In genomic region chr2:161426788-161427412, GRCh38 we compare ENCODE assay signal across 10 cellular contexts. TPM values are rescaled to one million over a fixed set of nuclear protein-coding genes. Genes with fewer than 3 reads are reported as not detected.
DNase-seq lines count a peak whose midpoint lies in the region; ATAC-seq and TF ChIP-seq lines count a peak whose summit lies in the region.
"Had no signal": no experiment of that assay in that cellular context is flagged by ENCODE, and none has a peak within 500 bp of the region (broad histone marks: within the 10 kb centered on the region; RNA-seq: fewer than 3 reads in every experiment).

No MANE protein-coding gene starts in this region.

- no peak for ATAC-seq in HG02678 (IDR thresholded peaks at IDR 0.05; ENCODE audit: unreplicated experiment)
- no peak for ATAC-seq in GM18870 (IDR thresholded peaks at IDR 0.05; ENCODE audit: unreplicated experiment)

- H3K9me3 ChIP-seq in esophagus squamous epithelium: peaks cover 0 to 4% (median 0%) of the 10 kb centered on the region in 3 donors
- H3K9me3 ChIP-seq: adrenal gland had no signal

- TF ChIP-seq POLR2A in esophagus squamous epithelium (IDR thresholded peaks at IDR 0.05): no peak

- TF ChIP-seq CTCF in GM06990 (IDR thresholded peaks at IDR 0.05; ENCODE audit: insufficient read depth, low read length, poor library complexity, severe bottlenecking) (peak; percentile 10), WI38 (IDR thresholded peaks at IDR 0.05; ENCODE audit: low read depth, low read length) (peak; percentile 68), esophagus squamous epithelium (IDR thresholded peaks at IDR 0.05) (peak in 2 of 6 experiments; percentile 20 to 29)

- intact Hi-C loops in esophagus squamous epithelium (cut with DNase I) (no loop called here), head of caudate nucleus (cut with DNase I) (no loop called here)

- peaks cover 3 to 36% (median 15%) of the 10 kb centered on the region in 3 donors for H3K4me1 ChIP-seq in esophagus squamous epithelium

- H3K4me3 ChIP-seq in GM06990 (replicated peaks; ENCODE audit: low read depth, low read length): no peak overlapping the region
- no peak overlapping the region for H3K4me3 ChIP-seq in WI38 (ENCODE audit: low read depth, low read length)
- peak overlapping the region; percentile 0 to 57 (median 26) for H3K4me3 ChIP-seq in esophagus squamous epithelium

- H3K36me3 ChIP-seq in GM06990 (ENCODE audit: control insufficient read depth, insufficient read depth, low read length) (no peaks in the 10 kb centered on the region), esophagus squamous epithelium (no peaks in the 10 kb centered on the region)
- H3K36me3 ChIP-seq: adrenal gland had no signal

- no peak for DNase-seq in GM06990 (ENCODE audit: extremely low read depth, insufficient read length)
- no peak for DNase-seq in esophagus squamous epithelium (lab: John Stamatoyannopoulos, UW)
- peak; percentile 6 for DNase-seq in pons (ENCODE audit: low spot score)
- no peak for DNase-seq in head of caudate nucleus
- DNase-seq in caudate nucleus (lab: John Stamatoyannopoulos, UW): no peak
- DNase-seq: adrenal gland, NCI-H2029 treated with DMSO at 0.1 percent for 48 hours had no signal

- H3K27ac ChIP-seq in esophagus squamous epithelium (no peak overlapping the region), caudate nucleus (ENCODE audit: low read depth, low read length) (no peak overlapping the region)
- H3K27ac ChIP-seq: adrenal gland had no signal

- WGBS in esophagus squamous epithelium, 2 donors: 11 to 12% methylated on average over 6 to 12 of the region's 48 CpGs

- H3K27me3 ChIP-seq in GM06990 (replicated peaks; ENCODE audit: control insufficient read depth, insufficient read depth, low read length) (no peaks in the 10 kb centered on the region; the same call in 1 of the 2 replicates), esophagus squamous epithelium (peaks cover 31 to 100% (median 51%) of the 10 kb centered on the region in 4 donors)

RNA-seq across cellular contexts. Expression of gene TBR1, which starts 10.8 kb away (rescaled TPM):
- under 1 TPM in 1 of 4 donors, not detected in 3; under 0.01 TPM for total RNA-seq in esophagus squamous epithelium

Comparison
In these comparisons a context has a peak if more than half of its experiments do, and no peak if none do; other contexts are left out.
1. H3K4me3 ChIP-seq: peak in esophagus squamous epithelium (4 of 4); none in GM06990 (single experiment) and WI38 (single experiment).